In the genomic region with DNA sequence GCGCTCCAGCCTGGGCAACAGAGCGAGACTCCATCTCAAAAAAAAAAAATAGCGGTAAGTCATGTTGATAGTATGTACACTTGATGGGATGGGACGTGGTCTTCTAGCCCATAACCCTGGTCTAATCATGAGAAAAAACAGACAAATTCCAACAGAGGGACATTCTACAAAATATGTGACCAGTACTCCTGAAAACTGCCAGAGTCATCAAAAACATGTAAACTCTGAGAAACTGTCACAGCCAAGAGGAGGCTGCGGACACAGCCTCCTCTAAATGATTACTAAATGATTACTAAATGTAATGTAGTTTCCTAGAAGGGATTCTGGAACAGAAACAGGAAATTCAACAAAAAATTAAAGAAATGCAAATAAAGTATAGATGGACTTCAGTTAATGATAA, we compare ENCODE assay signal across 35 cellular contexts.
"Had no signal": no experiment of that assay in that cellular context is flagged by ENCODE, and none has a peak within 500 bp of the region (broad histone marks: within the 10 kb centered on the region; RNA-seq: fewer than 3 reads in every experiment).

No MANE protein-coding gene starts in this region.

- H3K36me3 ChIP-seq: MG63 had no signal

- H3K9me3 ChIP-seq: MG63 had no signal

- H3K27me3 ChIP-seq: MG63 had no signal

- H3K4me3 ChIP-seq: MG63 had no signal

- DNase-seq: Kasumi-1, MG63, MM.1S, MV-4-11, NCI-H1048, NCI-H1092, NCI-H1092 treated with DMSO at 0.1 percent for 48 hours, NCI-H1105, NCI-H1105 treated with DMSO at 0.1 percent for 48 hours, NCI-H1417, NCI-H1417 treated with DMSO at 0.1 percent for 48 hours, NCI-H1436, NCI-H1436 treated with DMSO at 0.1 percent for 48 hours, NCI-H146, NCI-H1694, NCI-H1694 treated with DMSO at 0.1 percent for 48 hours, NCI-H187, NCI-H187 treated with DMSO at 0.1 percent for 48 hours, NCI-H1930, NCI-H2029, NCI-H2029 treated with DMSO at 0.1 percent for 48 hours, NCI-H2081, NCI-H2081 treated with DMSO at 0.1 percent for 48 hours, NCI-H2107, NCI-H2171, NCI-H2171 treated with DMSO at 0.1 percent for 48 hours, NCI-H2227 treated with DMSO at 0.1 percent for 48 hours, NCI-H226, NCI-H345, NCI-H446, NCI-H446 treated with DMSO at 0.1 percent for 48 hours, NCI-H510A, NCI-H510A treated with DMSO at 0.1 percent for 48 hours, NCI-H524, NCI-H524 treated with DMSO at 0.1 percent for 48 hours had no signal
